Comparison of ENCODE assay signal across 9 cellular contexts in genomic region chr6:146009338-146009737, GRCh38.
"Had no signal": no experiment of that assay in that cellular context is flagged by ENCODE, and none has a peak within 500 bp of the region (broad histone marks: within the 10 kb centered on the region; RNA-seq: fewer than 3 reads in every experiment).

No MANE protein-coding gene starts in this region.

- H3K27ac ChIP-seq: GM23248 had no signal

- H3K36me3 ChIP-seq: HAP-1 had no signal

- H3K9ac ChIP-seq: GM23248 had no signal

- H3K4me2 ChIP-seq: GM23338 had no signal

- H2AFZ ChIP-seq: GM23248, GM23338 had no signal

- ATAC-seq: GM23338, HCT116 had no signal

- DNase-seq: GM23248, GOT3, H7, H9, HCEC 1CT, HFFc6 had no signal

- H3K4me3 ChIP-seq: GM23248, GM23338, HAP-1 had no signal

- H3K9me3 ChIP-seq: HAP-1 had no signal

- H3K4me1 ChIP-seq: HAP-1 had no signal
